ENCODE assay signal across 21 cellular contexts in genomic region chr16:29198231-29198630, GRCh38.
DNase-seq lines count a peak whose midpoint lies in the region; ATAC-seq, FAIRE-seq and TF ChIP-seq lines count a peak whose summit lies in the region.
"Had no signal": no experiment of that assay in that cellular context is flagged by ENCODE, and none has a peak within 500 bp of the region (broad histone marks: within the 10 kb centered on the region; RNA-seq: fewer than 3 reads in every experiment).

No MANE protein-coding gene starts in this region.

- H3K27me3 ChIP-seq in bronchial epithelial cell (ENCODE audit: control insufficient read depth, insufficient read depth, low read length) (no peaks in the 10 kb centered on the region), neuronal stem cell (ENCODE audit: control insufficient read depth in 3 of 3, insufficient read depth in 3 of 3, low read depth in 1 of 3, low read length in 3 of 3) (no peaks in the 10 kb centered on the region), upper lobe of right lung (no peaks in the 10 kb centered on the region), smooth muscle cell (ENCODE audit: low read depth) (no peaks in the 10 kb centered on the region)

- 100% methylated on average over 1 of the region's 4 CpGs; no CpG with 5 or more reads in 1 of the 2 donors for WGBS in neuronal stem cell (ENCODE audit: extremely low coverage in 2 of 2, insufficient read length in 2 of 2, insufficient replicate concordance in 1 of 2), 2 donors
- 96% methylated on average over 4 of the region's 4 CpGs for WGBS in smooth muscle cell (ENCODE audit: low lambda C conversion rate)

- no peaks in the 10 kb centered on the region for H3K79me1 ChIP-seq in neuronal stem cell (ENCODE audit: low read depth, low read length)

- no peaks in the 10 kb centered on the region for H3K36me3 ChIP-seq in bronchial epithelial cell (ENCODE audit: control insufficient read depth, insufficient read depth, low read length)
- H3K36me3 ChIP-seq in neuronal stem cell (replicated peaks in 1 of 2; ENCODE audit: control insufficient read depth in 2 of 2, insufficient read depth in 2 of 2, low read length in 2 of 2) = no peaks in the 10 kb centered on the region
- no peaks in the 10 kb centered on the region for H3K36me3 ChIP-seq in upper lobe of right lung
- H3K36me3 ChIP-seq in smooth muscle cell (ENCODE audit: low read depth) = no peaks in the 10 kb centered on the region

- no peak overlapping the region for H4K8ac ChIP-seq in neuronal stem cell (ENCODE audit: low read depth, low read length)

- H3K4me2 ChIP-seq in neuronal stem cell (ENCODE audit: insufficient read depth, low read length, poor library complexity, severe bottlenecking) = no peak overlapping the region
- no peak overlapping the region for H3K4me2 ChIP-seq in smooth muscle cell

- no peak overlapping the region for H4K91ac ChIP-seq in neuronal stem cell (ENCODE audit: low read depth, low read length, poor library complexity)

- H3K27ac ChIP-seq in neuronal stem cell (replicated peaks; ENCODE audit: low read length) (no peak overlapping the region), upper lobe of right lung (no peak overlapping the region), smooth muscle cell (ENCODE audit: low read depth) (no peak overlapping the region)
- H3K27ac ChIP-seq: 22Rv1 had no signal

- ATAC-seq in upper lobe of right lung = no peak
- ATAC-seq in HG03565 (IDR thresholded peaks at IDR 0.05; ENCODE audit: unreplicated experiment) = no peak

- no peak overlapping the region for H3K4ac ChIP-seq in neuronal stem cell (ENCODE audit: low read length)

- intact Hi-C loops in upper lobe of right lung (cut with DNase I) = no loop called here

- H2BK12ac ChIP-seq in neuronal stem cell (ENCODE audit: low read length) = no peak overlapping the region

- H3K4me1 ChIP-seq in neuronal stem cell (ENCODE audit: control insufficient read depth in 2 of 2, insufficient read depth in 1 of 2, low read depth in 1 of 2, low read length in 2 of 2) (peaks cover 2 to 4% of the 10 kb centered on the region in 2 donors), upper lobe of right lung (no peaks in the 10 kb centered on the region), smooth muscle cell (ENCODE audit: low read depth) (peaks cover 17% of the 10 kb centered on the region)

- H3K18ac ChIP-seq in neuronal stem cell (ENCODE audit: low read length) = no peak overlapping the region

- H2AK5ac ChIP-seq in neuronal stem cell (ENCODE audit: low read depth, low read length) = no peak overlapping the region

- no peaks in the 10 kb centered on the region for H3F3A ChIP-seq in smooth muscle cell (ENCODE audit: low read depth)

- H2AFZ ChIP-seq in neuronal stem cell (ENCODE audit: low read length) (no peak overlapping the region), smooth muscle cell (ENCODE audit: low read depth) (no peak overlapping the region)

- H3K79me2 ChIP-seq in smooth muscle cell (ENCODE audit: low read depth) = no peaks in the 10 kb centered on the region

- H2BK15ac ChIP-seq in neuronal stem cell (ENCODE audit: low read length) = peak overlapping the region; percentile 15

- H3K14ac ChIP-seq in neuronal stem cell (ENCODE audit: low read length) = peak overlapping the region; percentile 82

- TF ChIP-seq CTCF in bronchial epithelial cell (IDR thresholded peaks at IDR 0.05; ENCODE audit: insufficient read depth, low read length, severe bottlenecking) (no peak), upper lobe of right lung (IDR thresholded peaks at IDR 0.05) (no peak), smooth muscle cell (IDR thresholded peaks at IDR 0.05; ENCODE audit: borderline replicate concordance, insufficient read depth, poor library complexity, severe bottlenecking) (no peak)

- H3K9ac ChIP-seq in neuronal stem cell (ENCODE audit: low read depth, low read length, poor library complexity) = no peak overlapping the region
- H3K9ac ChIP-seq in smooth muscle cell (ENCODE audit: low read depth) = no peak overlapping the region

- H4K20me1 ChIP-seq in smooth muscle cell (ENCODE audit: low read depth) = no peaks in the 10 kb centered on the region

- H3K23ac ChIP-seq in neuronal stem cell (ENCODE audit: low read depth, low read length, poor library complexity) = no peak overlapping the region

- H2BK120ac ChIP-seq in neuronal stem cell (ENCODE audit: low read depth, low read length) = no peak overlapping the region

- H3K9me3 ChIP-seq in neuronal stem cell (replicated peaks in 1 of 2; ENCODE audit: control insufficient read depth in 2 of 2, insufficient read depth in 1 of 2, low read depth in 1 of 2, low read length in 2 of 2) = no peaks in the 10 kb centered on the region
- no peaks in the 10 kb centered on the region for H3K9me3 ChIP-seq in upper lobe of right lung
- H3K9me3 ChIP-seq in smooth muscle cell (replicated peaks; ENCODE audit: low read depth) = no peaks in the 10 kb centered on the region

- no peak overlapping the region for H2BK5ac ChIP-seq in neuronal stem cell (ENCODE audit: low read length)

- peak; percentile 2 for DNase-seq in activated CD8-positive, alpha-beta memory T cell treated with anti-CD3 and anti-CD28 coated beads, Interleukin-2, amount 50 U/mL, for 48 hours
- DNase-seq in activated CD8-positive, alpha-beta memory T cell treated with anti-CD3 and anti-CD28 coated beads, Interleukin-2, amount 50 U/mL, for 4 hours = no peak
- DNase-seq in bronchial epithelial cell (ENCODE audit: low read depth) (no peak), neuronal stem cell (ENCODE audit: low spot score) (no peak), upper lobe of right lung (peak; percentile 6), smooth muscle cell (lab: John Stamatoyannopoulos, UW; ENCODE audit: unreplicated experiment) (no peak), NCI-H1436 treated with DMSO at 0.1 percent for 48 hours (lab: John Stamatoyannopoulos, UW) (no peak)
- DNase-seq: CD8-positive, alpha-beta memory T cell; DMS79 treated with DMSO at 0.1 percent for 48 hours; GOT3; Kasumi-1; NCI-H1105; NCI-H187; NCI-H2171; NCI-H446; NCI-H69; NK-92 treated with Interleukin-12 subunit alpha and Interleukin-12 subunit beta, amount 100 ng/mL, for 24 hours; SHP77 treated with DMSO at 0.1 percent for 48 hours had no signal

- FAIRE-seq in bronchial epithelial cell (lab: Jason Lieb, UNC) = peak; percentile 47
- FAIRE-seq: D721Med had no signal

- H3K4me3 ChIP-seq in bronchial epithelial cell (ENCODE audit: low read depth, low read length) = no peak overlapping the region
- no peak overlapping the region for H3K4me3 ChIP-seq in neuronal stem cell (ENCODE audit: low read length in 2 of 2)
- H3K4me3 ChIP-seq in upper lobe of right lung = no peak overlapping the region
- no peak overlapping the region for H3K4me3 ChIP-seq in smooth muscle cell

Comparison
In these comparisons a context has a peak if more than half of its experiments do, and no peak if none do; other contexts are left out.
1. DNase-seq: peak in activated CD8-positive, alpha-beta memory T cell treated with anti-CD3 and anti-CD28 coated beads, Interleukin-2, amount 50 U/mL, for 48 hours (single experiment) and upper lobe of right lung (single experiment); none in activated CD8-positive, alpha-beta memory T cell treated with anti-CD3 and anti-CD28 coated beads, Interleukin-2, amount 50 U/mL, for 4 hours (single experiment), bronchial epithelial cell (single experiment), neuronal stem cell (single experiment), smooth muscle cell (single experiment) and NCI-H1436 treated with DMSO at 0.1 percent for 48 hours (single experiment).